ENCODE assay signal across 8 cellular contexts in genomic region chr3:188154758-188155574, GRCh38. TPM values are rescaled to one million over a fixed set of nuclear protein-coding genes. Genes with fewer than 3 reads are reported as not detected.
DNase-seq lines count a peak whose midpoint lies in the region; ATAC-seq, FAIRE-seq and TF ChIP-seq lines count a peak whose summit lies in the region.

No MANE protein-coding gene starts in this region.

- no peak for TF ChIP-seq CTCF in GM12865 (IDR thresholded peaks at IDR 0.05; ENCODE audit: insufficient read depth, low read depth, low read length, missing control alignments)
- no peak for TF ChIP-seq CTCF in SU-DHL-6 (IDR thresholded peaks at IDR 0.05; ENCODE audit: insufficient read depth, low read length, poor library complexity, severe bottlenecking)
- TF ChIP-seq CTCF in gastroesophageal sphincter (IDR thresholded peaks at IDR 0.05): no peak
- TF ChIP-seq CTCF in gastrocnemius medialis (IDR thresholded peaks at IDR 0.05 in 4 of 5, conservative IDR thresholded peaks at IDR 0.05 in 1 of 5): no peak

- H3F3A ChIP-seq in SU-DHL-6 (ENCODE audit: insufficient read depth): peaks cover 10% of the 10 kb centered on the region

- H3K27ac ChIP-seq in SU-DHL-6 (ENCODE audit: low read depth, low read length) (peak overlapping the region; percentile 46), gastroesophageal sphincter (peak overlapping the region; percentile 88 to 100 (median 96)), gastrocnemius medialis (peak overlapping the region; percentile 93 to 98 (median 98))

- DNase-seq in GM12865 (ENCODE audit: low read depth): no peak
- DNase-seq in gastrocnemius medialis: no peak
- no peak for DNase-seq in DMS 273 treated with DMSO at 0.1 percent for 48 hours (lab: John Stamatoyannopoulos, UW)
- no peak for DNase-seq in NCI-H2227 treated with DMSO at 0.1 percent for 48 hours (lab: John Stamatoyannopoulos, UW)
- DNase-seq in GM12892 (ENCODE audit: insufficient read length): no peak
- no peak for DNase-seq in D341Med (ENCODE audit: low spot score)

- H3K9me3 ChIP-seq in SU-DHL-6 (ENCODE audit: insufficient read depth, low read length) (no peaks in the 10 kb centered on the region), gastroesophageal sphincter (no peaks in the 10 kb centered on the region), gastrocnemius medialis (no peaks in the 10 kb centered on the region)

- in situ Hi-C loops in gastrocnemius medialis (cut with MboI; ENCODE audit: low sequenced_read_pairs in 4 of 4): loop anchor here in 2 of 4 donors (10.0 to 25.0 kb wide), 2 partner anchors 410 to 807 kb away; partner anchors contain the start of gene BCL6 (in 1 of the 2)

- peak overlapping the region; percentile 82 for H3K4me3 ChIP-seq in GM12865 (ENCODE audit: low read depth, low read length)
- H3K4me3 ChIP-seq in SU-DHL-6 (ENCODE audit: insufficient read depth, low read length, poor library complexity, severe bottlenecking): peak overlapping the region; percentile 70
- H3K4me3 ChIP-seq in gastroesophageal sphincter: peak overlapping the region; percentile 84 to 89
- H3K4me3 ChIP-seq in gastrocnemius medialis: peak overlapping the region; percentile 61 to 96 (median 83)

- H3K79me2 ChIP-seq in SU-DHL-6 (ENCODE audit: insufficient read depth, low read length): no peaks in the 10 kb centered on the region

- H3K4me2 ChIP-seq in SU-DHL-6 (ENCODE audit: low read depth, low read length, poor library complexity, severe bottlenecking): peak overlapping the region; percentile 74

- H3K36me3 ChIP-seq in SU-DHL-6 (ENCODE audit: low read length) (no peaks in the 10 kb centered on the region), gastroesophageal sphincter (no peaks in the 10 kb centered on the region), gastrocnemius medialis (no peaks in the 10 kb centered on the region)

- no peak for TF ChIP-seq POLR2A in gastroesophageal sphincter (IDR thresholded peaks at IDR 0.05)
- TF ChIP-seq POLR2A in gastrocnemius medialis (IDR thresholded peaks at IDR 0.05): no peak
- no peak for TF ChIP-seq POLR2A in GM12892 (IDR thresholded peaks at IDR 0.05; ENCODE audit: low read depth, low read length)

- intact Hi-C loops in gastrocnemius medialis (cut with DNase I; ENCODE audit: low total_unique reads): loop anchor here (2.0 to 10.0 kb wide), 5 partner anchors 66 to 792 kb away; no protein-coding TSS in a partner anchor

- no peaks in the 10 kb centered on the region for H3K9me2 ChIP-seq in SU-DHL-6 (replicated peaks; ENCODE audit: insufficient read depth, low read length)

- H3K27me3 ChIP-seq in SU-DHL-6 (ENCODE audit: low read length) (no peaks in the 10 kb centered on the region), gastroesophageal sphincter (no peaks in the 10 kb centered on the region), gastrocnemius medialis (no peaks in the 10 kb centered on the region)

- H3K4me1 ChIP-seq in gastroesophageal sphincter (peaks cover 0 to 67% (median 9%) of the 10 kb centered on the region in 3 donors), gastrocnemius medialis (peaks cover 51 to 59% of the 10 kb centered on the region in 2 donors)

- H2AFZ ChIP-seq in SU-DHL-6 (ENCODE audit: low read depth, low read length, severe bottlenecking): peak overlapping the region; percentile 80

- no peak for TF ChIP-seq EP300 in gastroesophageal sphincter (IDR thresholded peaks at IDR 0.05)

- 10 to 15% methylated on average over 2 to 8 of the region's 9 CpGs for WGBS in gastroesophageal sphincter (ENCODE audit: low coverage in 1 of 2), 2 donors

- no peaks in the 10 kb centered on the region for H4K20me1 ChIP-seq in SU-DHL-6 (ENCODE audit: low read depth, low read length)

- ATAC-seq in gastroesophageal sphincter: no peak
- no peak for ATAC-seq in gastrocnemius medialis

- peak overlapping the region; percentile 75 for H3K9ac ChIP-seq in SU-DHL-6 (ENCODE audit: low read length)

- no peak for FAIRE-seq in GM12892 (lab: Jason Lieb, UNC)

RNA-seq across cellular contexts. Expression of gene LPP, which starts 1.0 kb away (rescaled TPM):
- total RNA-seq in gastroesophageal sphincter (1,000 to 10,000 TPM; 1,243 to 2,297 (median 2,164) TPM), gastrocnemius medialis (10 to 100 TPM; 56.0 to 65.7 (median 58.1) TPM)
- polyA plus RNA-seq in GM12892 (2012; ENCODE audit: missing spikeins): 0.02 TPM

Comparison
In these comparisons a context has a peak if more than half of its experiments do, and no peak if none do; other contexts are left out.
1. H3K27ac ChIP-seq: peak in every context shown above with its lines; median percentile 98 in gastrocnemius medialis; 96 in gastroesophageal sphincter; 46 in SU-DHL-6.
2. RNA of gene LPP, which starts 1.0 kb away (total RNA-seq): 1,243 to 2,297 TPM in gastroesophageal sphincter; 56.0 to 65.7 TPM in gastrocnemius medialis; every median in the first group is over 10 times any median in the second.
3. Peak in every context shown above with its lines, with median percentiles within 50 percentile points of each other: H3K4me3 ChIP-seq.